23 cellular contexts compared by ENCODE assay signal in the genomic region with DNA sequence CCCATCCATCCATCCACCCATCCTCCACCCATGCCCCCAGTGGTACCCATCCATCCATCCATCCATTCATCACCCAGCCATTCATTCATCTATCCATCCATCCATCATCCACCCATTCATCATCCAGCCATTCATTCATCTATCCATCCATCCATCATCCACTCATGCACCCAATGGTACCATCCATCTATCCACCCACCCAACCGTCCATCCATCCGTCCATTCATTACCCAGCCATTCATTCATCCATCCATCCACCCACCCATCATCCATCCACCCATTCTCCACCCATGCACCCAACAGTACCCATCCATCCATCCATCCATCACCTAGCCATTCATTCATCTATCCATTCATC. TPM values are rescaled to one million over a fixed set of nuclear protein-coding genes. Genes with fewer than 3 reads are reported as not detected.
"Had no signal": no experiment of that assay in that cellular context is flagged by ENCODE, and none has a peak within 500 bp of the region (broad histone marks: within the 10 kb centered on the region; RNA-seq: fewer than 3 reads in every experiment).

No MANE protein-coding gene starts in this region.

- H3K27ac Mint-ChIP-seq: activated CD4-positive, alpha-beta T cell treated with anti-CD3 and anti-CD28 coated beads, Interleukin-2, amount 10 ng/mL, durations not matched to agents 24 days and 14 days; activated CD8-positive, alpha-beta T cell treated with anti-CD3 and anti-CD28 coated beads, Interleukin-2, amount 10 ng/mL, durations not matched to agents 7 days and 5 days; natural killer cell treated with Interleukin-12 subunit alpha and Interleukin-12 subunit beta and Interleukin-15 and Interleukin-18, amount 100 ng/mL, for 72 hours had no signal

- DNase-seq: activated CD4-positive, alpha-beta T cell treated with anti-CD3 and anti-CD28 coated beads, Interleukin-2, amount 10 ng/mL, durations not matched to agents 24 days and 14 days; activated CD4-positive, CD25-positive, alpha-beta regulatory T cell; activated CD8-positive, alpha-beta memory T cell treated with anti-CD3 and anti-CD28 coated beads, Interleukin-2, amount 50 U/mL, for 4 hours; activated CD8-positive, alpha-beta T cell treated with anti-CD3 and anti-CD28 coated beads, Interleukin-2, amount 10 ng/mL, durations not matched to agents 7 days and 5 days; activated gamma-delta T cell treated with Interleukin-2 at 50 U/mL for 16 hours; adrenal gland; central memory CD4-positive, alpha-beta T cell; colonic mucosa; esophagus squamous epithelium; kidney glomerular epithelial cell; mesenchymal stem cell; occipital lobe; stimulated activated CD4-positive, alpha-beta T cell treated with anti-CD3 and anti-CD28 coated beads, Interleukin-2, amount 100 ng/mL, for 48 hours; stimulated activated naive CD4-positive, alpha-beta T cell treated with Interleukin-2 at 50 U/mL for 16 hours; substantia nigra had no signal

- H3K4me3 ChIP-seq: adrenal gland, colonic mucosa, esophagus squamous epithelium, tibial nerve had no signal

- FAIRE-seq: endothelial cell of umbilical vein, TTC549 had no signal

- H3K4me1 ChIP-seq: colonic mucosa had no signal

- H3K9me3 ChIP-seq: adrenal gland, colonic mucosa, esophagus squamous epithelium, tibial nerve had no signal

- H3K4me3 Mint-ChIP-seq: activated CD4-positive, alpha-beta T cell treated with anti-CD3 and anti-CD28 coated beads, Interleukin-2, amount 10 ng/mL, durations not matched to agents 24 days and 14 days; activated CD8-positive, alpha-beta T cell treated with anti-CD3 and anti-CD28 coated beads, Interleukin-2, amount 10 ng/mL, durations not matched to agents 7 days and 5 days; natural killer cell treated with Interleukin-12 subunit alpha and Interleukin-12 subunit beta and Interleukin-15 and Interleukin-18, amount 100 ng/mL, for 72 hours had no signal

- H3K27ac ChIP-seq: adrenal gland, colonic mucosa, esophagus squamous epithelium, tibial nerve had no signal

- H3K36me3 ChIP-seq: colonic mucosa had no signal

- H3K4me1 Mint-ChIP-seq: activated CD4-positive, alpha-beta T cell treated with anti-CD3 and anti-CD28 coated beads, Interleukin-2, amount 10 ng/mL, durations not matched to agents 24 days and 14 days had no signal

- H3K27me3 Mint-ChIP-seq: natural killer cell treated with Interleukin-12 subunit alpha and Interleukin-12 subunit beta and Interleukin-15 and Interleukin-18, amount 100 ng/mL, for 72 hours had no signal

RNA-seq across cellular contexts. Expression of a gene that starts 5.3 kb away (rescaled TPM):
- total RNA-seq: activated CD4-positive, alpha-beta T cell treated with anti-CD3 and anti-CD28 coated beads, Interleukin-2, amount 10 ng/mL, durations not matched to agents 24 days and 14 days; activated CD8-positive, alpha-beta T cell treated with anti-CD3 and anti-CD28 coated beads, Interleukin-2, amount 10 ng/mL, durations not matched to agents 7 days and 5 days; esophagus squamous epithelium; natural killer cell treated with Interleukin-12 subunit alpha and Interleukin-12 subunit beta and Interleukin-15 and Interleukin-18, amount 100 ng/mL, for 72 hours; posterior vena cava; T-helper 2 cell treated with Interferon-gamma antibody and Interleukin-4, amounts not matched to agents 100 ng/mL and 5 ng/mL, for 36 hours; tibial nerve had no signal
- polyA plus RNA-seq: liver had no signal

RNA-seq across cellular contexts. Expression of a gene that starts 11.2 kb away (rescaled TPM):
- total RNA-seq: activated CD4-positive, alpha-beta T cell treated with anti-CD3 and anti-CD28 coated beads, Interleukin-2, amount 10 ng/mL, durations not matched to agents 24 days and 14 days; activated CD8-positive, alpha-beta T cell treated with anti-CD3 and anti-CD28 coated beads, Interleukin-2, amount 10 ng/mL, durations not matched to agents 7 days and 5 days; endothelial cell of umbilical vein; esophagus squamous epithelium; fibroblast of villous mesenchyme; T-helper 2 cell treated with Interferon-gamma antibody and Interleukin-4, amounts not matched to agents 100 ng/mL and 5 ng/mL, for 36 hours had no signal

RNA-seq across cellular contexts. Expression of a gene that starts 24.3 kb away (rescaled TPM):
- total RNA-seq: activated CD4-positive, alpha-beta T cell treated with anti-CD3 and anti-CD28 coated beads, Interleukin-2, amount 10 ng/mL, durations not matched to agents 24 days and 14 days; activated CD8-positive, alpha-beta T cell treated with anti-CD3 and anti-CD28 coated beads, Interleukin-2, amount 10 ng/mL, durations not matched to agents 7 days and 5 days; colonic mucosa; endothelial cell of umbilical vein; esophagus squamous epithelium; fibroblast of villous mesenchyme; natural killer cell treated with Interleukin-12 subunit alpha and Interleukin-12 subunit beta and Interleukin-15 and Interleukin-18, amount 100 ng/mL, for 72 hours; occipital lobe; T-helper 2 cell treated with Interferon-gamma antibody and Interleukin-4, amounts not matched to agents 100 ng/mL and 5 ng/mL, for 36 hours; tibial nerve had no signal
- polyA plus RNA-seq: endothelial cell of umbilical vein had no signal

RNA-seq across cellular contexts. Expression of a gene that starts 35.6 kb away (rescaled TPM):
- total RNA-seq: activated CD4-positive, alpha-beta T cell treated with anti-CD3 and anti-CD28 coated beads, Interleukin-2, amount 10 ng/mL, durations not matched to agents 24 days and 14 days; activated CD8-positive, alpha-beta T cell treated with anti-CD3 and anti-CD28 coated beads, Interleukin-2, amount 10 ng/mL, durations not matched to agents 7 days and 5 days; colonic mucosa; endothelial cell of umbilical vein; fibroblast of villous mesenchyme; natural killer cell treated with Interleukin-12 subunit alpha and Interleukin-12 subunit beta and Interleukin-15 and Interleukin-18, amount 100 ng/mL, for 72 hours; occipital lobe; T-helper 2 cell treated with Interferon-gamma antibody and Interleukin-4, amounts not matched to agents 100 ng/mL and 5 ng/mL, for 36 hours had no signal
- polyA plus RNA-seq: endothelial cell of umbilical vein had no signal
